ENCODE assay signal across 26 cellular contexts in genomic region chr9:2285411-2285810, GRCh38.
DNase-seq lines count a peak whose midpoint lies in the region; TF ChIP-seq lines count a peak whose summit lies in the region.
"Had no signal": no experiment of that assay in that cellular context is flagged by ENCODE, and none has a peak within 500 bp of the region (broad histone marks: within the 10 kb centered on the region; RNA-seq: fewer than 3 reads in every experiment).

No MANE protein-coding gene starts in this region.

- 83 to 90% methylated on average over 1 to 2 of the region's 2 CpGs for WGBS in endodermal cell (ENCODE audit: insufficient coverage in 1 of 2, insufficient read length in 1 of 2), 2 experiments
- 65 to 80% (median 67%) methylated on average over 2 of the region's 2 CpGs for WGBS in stomach, 5 donors

- peaks cover 44% of the 10 kb centered on the region for H3K4me1 ChIP-seq in HUES48 (ENCODE audit: control insufficient read depth, insufficient read depth, low read length)
- H3K4me1 ChIP-seq in endodermal cell (ENCODE audit: control insufficient read depth, insufficient read depth, low read length), result peaks cover 27% of the 10 kb centered on the region
- no peaks in the 10 kb centered on the region for H3K4me1 ChIP-seq in stomach
- H3K4me1 ChIP-seq: psoas muscle had no signal

- H3K36me3 ChIP-seq in HUES48 (ENCODE audit: control insufficient read depth, insufficient read depth, low read length) (peaks cover 33% of the 10 kb centered on the region; the same call in 1 of the 2 replicates), endodermal cell (ENCODE audit: control insufficient read depth, insufficient read depth, low read length) (no peaks in the 10 kb centered on the region), stomach (no peaks in the 10 kb centered on the region)
- H3K36me3 ChIP-seq: suprapubic skin had no signal

- H3K36me3 Mint-ChIP-seq in endodermal cell (ENCODE audit: low read depth), result peaks cover 42% of the 10 kb centered on the region
- H3K36me3 Mint-ChIP-seq: CD14-positive monocyte; IgD-negative memory B cell; naive B cell; stimulated activated naive B cell treated with anti-CD40 and anti-IgM and Interleukin-4, amounts not matched to agents 10 μg/mL and 1 μg/mL and 100 μg/mL, for 72 hours had no signal

- H3K4me3 ChIP-seq in HUES48 (ENCODE audit: low read depth, low read length) (no peak overlapping the region), endodermal cell (ENCODE audit: low read length) (no peak overlapping the region), stomach (no peak overlapping the region)
- H3K4me3 ChIP-seq: dorsolateral prefrontal cortex, psoas muscle, suprapubic skin had no signal

- DNase-seq in COR-L47 (lab: John Stamatoyannopoulos, UW), result peak; percentile 4
- peak; percentile 37 for DNase-seq in NCI-H510A treated with DMSO at 0.1 percent for 48 hours (lab: John Stamatoyannopoulos, UW)
- DNase-seq in endodermal cell, result no peak
- DNase-seq in stomach, result no peak
- no peak for DNase-seq in DMS 273 treated with DMSO at 0.1 percent for 48 hours (lab: John Stamatoyannopoulos, UW)
- no peak for DNase-seq in NCI-H748 treated with DMSO at 0.1 percent for 48 hours (lab: John Stamatoyannopoulos, UW)
- DNase-seq: activated CD4-positive, alpha-beta T cell treated with anti-CD3 and anti-CD28 coated beads for 48 hours; activated T-cell treated with anti-CD3 and anti-CD28 coated beads, Interleukin-2, amount 50 U/mL, for 24 hours; cerebellar nuclear complex; dorsolateral prefrontal cortex; GOT3; left ventricle myocardium superior; naive B cell; NCI-H1092 treated with DMSO at 0.1 percent for 48 hours; NCI-H2081 treated with DMSO at 0.1 percent for 48 hours; NK-92 treated with Interleukin-12 subunit alpha and Interleukin-12 subunit beta, amount 100 ng/mL, for 24 hours; nucleus accumbens; PC-3; psoas muscle; SHP77; stimulated activated naive B cell treated with anti-CD40 and anti-IgM and Interleukin-4, amounts not matched to agents 10 μg/mL and 1 μg/mL and 100 μg/mL, for 72 hours had no signal

- no peaks in the 10 kb centered on the region for H3K9me3 ChIP-seq in HUES48 (ENCODE audit: control insufficient read depth, insufficient read depth, low read length)
- peaks cover 5% of the 10 kb centered on the region for H3K9me3 ChIP-seq in endodermal cell (ENCODE audit: control insufficient read depth, low read length)
- no peaks in the 10 kb centered on the region for H3K9me3 ChIP-seq in stomach
- H3K9me3 ChIP-seq: psoas muscle, suprapubic skin had no signal

- no peak overlapping the region for H3K4me3 Mint-ChIP-seq in endodermal cell
- H3K4me3 Mint-ChIP-seq: activated T-cell treated with anti-CD3 and anti-CD28 coated beads, Interleukin-2, amount 50 U/mL, for 24 hours; CD14-positive monocyte; IgD-negative memory B cell; naive B cell; stimulated activated naive B cell treated with anti-CD40 and anti-IgM and Interleukin-4, amounts not matched to agents 10 μg/mL and 1 μg/mL and 100 μg/mL, for 72 hours had no signal

- H3K27me3 ChIP-seq in HUES48 (ENCODE audit: control insufficient read depth, insufficient read depth, low read length) (no peaks in the 10 kb centered on the region), endodermal cell (ENCODE audit: control insufficient read depth, insufficient read depth, low read length, poor library complexity, severe bottlenecking) (no peaks in the 10 kb centered on the region), stomach (no peaks in the 10 kb centered on the region)
- H3K27me3 ChIP-seq: dorsolateral prefrontal cortex, suprapubic skin had no signal

- H3K27ac ChIP-seq in HUES48 (ENCODE audit: low read depth, low read length), result peak overlapping the region; percentile 3
- no peak overlapping the region for H3K27ac ChIP-seq in endodermal cell (ENCODE audit: low read depth, low read length)
- no peak overlapping the region for H3K27ac ChIP-seq in stomach
- H3K27ac ChIP-seq: dorsolateral prefrontal cortex, psoas muscle, suprapubic skin, VCaP had no signal

- no peaks in the 10 kb centered on the region for H3K27me3 Mint-ChIP-seq in endodermal cell (ENCODE audit: insufficient read depth)

- H3K4me1 Mint-ChIP-seq in endodermal cell, result peaks cover 43% of the 10 kb centered on the region
- H3K4me1 Mint-ChIP-seq: CD14-positive monocyte; naive B cell; stimulated activated naive B cell treated with anti-CD40 and anti-IgM and Interleukin-4, amounts not matched to agents 10 μg/mL and 1 μg/mL and 100 μg/mL, for 72 hours had no signal

- TF ChIP-seq POLR2A in stomach (IDR thresholded peaks at IDR 0.05), result no peak

- H3K27ac Mint-ChIP-seq in endodermal cell, result peak overlapping the region; percentile 66
- H3K27ac Mint-ChIP-seq: activated T-cell treated with anti-CD3 and anti-CD28 coated beads, Interleukin-2, amount 50 U/mL, for 24 hours; IgD-negative memory B cell; naive B cell; stimulated activated naive B cell treated with anti-CD40 and anti-IgM and Interleukin-4, amounts not matched to agents 10 μg/mL and 1 μg/mL and 100 μg/mL, for 72 hours had no signal

- no peak for TF ChIP-seq EP300 in stomach (IDR thresholded peaks at IDR 0.05)

- H3K9ac ChIP-seq in HUES48 (ENCODE audit: low read depth, low read length), result no peak overlapping the region
- H3K9ac ChIP-seq in endodermal cell (ENCODE audit: extremely low read depth, low read length, poor library complexity, severe bottlenecking), result no peak overlapping the region

- intact Hi-C loops in stomach (cut with DNase I; ENCODE audit: low total_unique reads), result no loop called here

- no peaks in the 10 kb centered on the region for H3K9me3 Mint-ChIP-seq in endodermal cell
- H3K9me3 Mint-ChIP-seq: activated T-cell treated with anti-CD3 and anti-CD28 coated beads, Interleukin-2, amount 50 U/mL, for 24 hours; IgD-negative memory B cell; naive B cell; stimulated activated naive B cell treated with anti-CD40 and anti-IgM and Interleukin-4, amounts not matched to agents 10 μg/mL and 1 μg/mL and 100 μg/mL, for 72 hours had no signal

- TF ChIP-seq CTCF in endodermal cell (conservative IDR thresholded peaks at IDR 0.05), result no peak
- TF ChIP-seq CTCF in stomach (IDR thresholded peaks at IDR 0.05), result no peak

Comparison
In these comparisons a context has a peak if more than half of its experiments do, and no peak if none do; other contexts are left out.
1. DNase-seq: peak in COR-L47 (single experiment) and NCI-H510A treated with DMSO at 0.1 percent for 48 hours (single experiment); none in endodermal cell (single experiment), stomach (single experiment), DMS 273 treated with DMSO at 0.1 percent for 48 hours (single experiment) and NCI-H748 treated with DMSO at 0.1 percent for 48 hours (single experiment).